ENCODE assay signal across 11 cellular contexts in the genomic region with DNA sequence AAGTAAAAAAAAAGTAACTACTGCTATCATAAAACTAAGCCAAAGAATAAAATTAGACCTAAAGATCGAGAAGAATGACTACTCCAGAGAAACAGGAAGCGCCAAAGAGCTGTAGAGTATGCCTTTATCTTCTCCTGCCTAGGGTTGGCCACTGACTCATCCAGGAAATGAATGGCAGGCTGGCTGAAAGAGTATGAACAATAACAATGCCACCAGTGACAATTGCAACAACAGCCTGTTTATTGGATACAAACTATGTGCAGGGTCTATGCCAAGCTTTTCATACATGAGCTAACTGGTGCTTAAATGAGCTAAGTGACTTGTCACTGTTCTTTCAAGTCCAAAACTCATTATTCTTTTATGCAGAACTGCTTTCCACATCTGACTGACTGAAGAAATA.
DNase-seq lines count a peak whose midpoint lies in the region; ATAC-seq and TF ChIP-seq lines count a peak whose summit lies in the region.
"Had no signal": no experiment of that assay in that cellular context is flagged by ENCODE, and none has a peak within 500 bp of the region (broad histone marks: within the 10 kb centered on the region; RNA-seq: fewer than 3 reads in every experiment).

No MANE protein-coding gene starts in this region.

- in situ Hi-C loops in Caki2 (cut with HindIII; ENCODE audit: low pct_unique_long_range_greater_than_20kb, low sequenced_read_pairs): no loop called here

- no peak overlapping the region for H3K4me3 ChIP-seq in mesendoderm (ENCODE audit: low read length)
- H3K4me3 ChIP-seq in upper lobe of right lung: no peak overlapping the region

- intact Hi-C loops in upper lobe of right lung (cut with DNase I): no loop called here

- H3K56ac ChIP-seq in mesendoderm (ENCODE audit: low read length): no peak overlapping the region

- H3K18ac ChIP-seq in mesendoderm (ENCODE audit: low read length): no peak overlapping the region

- H3K36me3 ChIP-seq in mesendoderm (ENCODE audit: control insufficient read depth, insufficient read depth, low read length) (no peaks in the 10 kb centered on the region), upper lobe of right lung (no peaks in the 10 kb centered on the region)

- H4K5ac ChIP-seq in mesendoderm (ENCODE audit: low read length): no peak overlapping the region

- no peaks in the 10 kb centered on the region for H3K79me1 ChIP-seq in mesendoderm (ENCODE audit: low read length)

- H3K79me2 ChIP-seq in mesendoderm (ENCODE audit: control insufficient read depth, insufficient read depth, low read length): no peaks in the 10 kb centered on the region

- H3K9ac ChIP-seq in mesendoderm (ENCODE audit: low read length): no peak overlapping the region

- no peak for ATAC-seq in upper lobe of right lung
- no peak for ATAC-seq in GM21528 (IDR thresholded peaks at IDR 0.05; ENCODE audit: low FRiP score, unreplicated experiment)
- ATAC-seq in GM21529 (IDR thresholded peaks at IDR 0.05; ENCODE audit: unreplicated experiment): no peak
- ATAC-seq: CD8-positive, alpha-beta T cell had no signal

- no peak overlapping the region for H2BK120ac ChIP-seq in mesendoderm (ENCODE audit: low read depth, low read length)

- no peak overlapping the region for H4K8ac ChIP-seq in mesendoderm (ENCODE audit: low read depth, low read length)

- WGBS in mesendoderm (ENCODE audit: extremely low coverage, insufficient coverage, low lambda C conversion rate): no CpG with 5 or more reads among the region's 2 CpGs

- H3K4ac ChIP-seq in mesendoderm (ENCODE audit: low read depth, low read length): no peak overlapping the region

- no peak overlapping the region for H2BK5ac ChIP-seq in mesendoderm (ENCODE audit: low read length)

- no peaks in the 10 kb centered on the region for H3K9me3 ChIP-seq in upper lobe of right lung

- H2BK15ac ChIP-seq in mesendoderm (replicated peaks; ENCODE audit: low read depth): no peak overlapping the region

- no peak overlapping the region for H3K4me2 ChIP-seq in mesendoderm (ENCODE audit: low read length)

- no peak overlapping the region for H2AK5ac ChIP-seq in mesendoderm (ENCODE audit: low read length)

- DNase-seq in Caki2 (ENCODE audit: low read depth) (peak; percentile 27), NCI-H460 (ENCODE audit: extremely low read depth, low read depth) (peak; percentile 46), caudate nucleus (lab: John Stamatoyannopoulos, UW) (peak in 26 of 61 donors; percentile 0 to 34 (median 6)), mesendoderm (peak; percentile 67), upper lobe of right lung (no peak), AG08395 (ENCODE audit: low spot score) (no peak)
- DNase-seq: activated CD4-positive, alpha-beta memory T cell treated with anti-CD3 and anti-CD28 coated beads for 36 hours; CD8-positive, alpha-beta T cell; central memory CD4-positive, alpha-beta T cell had no signal

- H3K27me3 ChIP-seq in mesendoderm (ENCODE audit: insufficient read depth, low read length, poor library complexity): no peaks in the 10 kb centered on the region
- H3K27me3 ChIP-seq in upper lobe of right lung: no peaks in the 10 kb centered on the region

- H3K23ac ChIP-seq in mesendoderm (ENCODE audit: low read length): no peak overlapping the region

- no peak for TF ChIP-seq CTCF in upper lobe of right lung (IDR thresholded peaks at IDR 0.05)

- H3K4me1 ChIP-seq in mesendoderm (ENCODE audit: control insufficient read depth, low read depth, low read length): no peaks in the 10 kb centered on the region
- no peaks in the 10 kb centered on the region for H3K4me1 ChIP-seq in upper lobe of right lung

- H3K27ac ChIP-seq in caudate nucleus (ENCODE audit: low read depth, low read length) (peak overlapping the region; percentile 76), mesendoderm (ENCODE audit: low read depth, low read length) (no peak overlapping the region), upper lobe of right lung (no peak overlapping the region)

Comparison
In these comparisons a context has a peak if more than half of its experiments do, and no peak if none do; other contexts are left out.
1. DNase-seq: peak in Caki2 (single experiment), NCI-H460 (single experiment) and mesendoderm (single experiment); none in upper lobe of right lung (single experiment) and AG08395 (single experiment).